Comparison of ENCODE assay signal across 2 cellular contexts in the genomic region with DNA sequence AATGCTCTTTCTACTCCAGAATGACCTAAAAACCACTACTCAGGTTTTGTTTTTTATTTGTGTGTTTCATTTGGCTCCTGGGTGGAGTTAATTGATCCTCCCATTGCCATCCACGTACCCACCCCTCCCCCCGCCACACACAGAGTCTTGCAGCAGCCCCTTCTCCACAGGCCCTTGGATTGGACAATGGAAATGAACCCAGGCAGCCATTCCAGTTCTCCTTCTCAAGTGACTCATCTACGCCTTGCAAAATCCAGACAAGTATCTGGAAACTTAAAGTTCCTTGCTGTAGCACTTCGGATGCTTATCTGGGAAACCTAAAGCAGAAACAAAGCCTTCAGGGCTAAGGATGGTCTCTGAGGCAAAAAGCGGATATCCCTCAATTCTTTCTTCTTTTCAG. TPM values are rescaled to one million over a fixed set of nuclear protein-coding genes. Genes with fewer than 3 reads are reported as not detected.
"Had no signal": no experiment of that assay in that cellular context is flagged by ENCODE, and none has a peak within 500 bp of the region (broad histone marks: within the 10 kb centered on the region; RNA-seq: fewer than 3 reads in every experiment).

No MANE protein-coding gene starts in this region.

RNA-seq across cellular contexts. Expression of a gene that starts 1.3 kb away (rescaled TPM):
- total RNA-seq: mammary epithelial cell had no signal
- polyA plus RNA-seq: mammary epithelial cell, neural cell had no signal

RNA-seq across cellular contexts. Expression of a gene that starts 45.7 kb away (rescaled TPM):
- total RNA-seq: mammary epithelial cell had no signal
- polyA plus RNA-seq: neural cell had no signal
